ENCODE assay signal across 10 cellular contexts in the genomic region with DNA sequence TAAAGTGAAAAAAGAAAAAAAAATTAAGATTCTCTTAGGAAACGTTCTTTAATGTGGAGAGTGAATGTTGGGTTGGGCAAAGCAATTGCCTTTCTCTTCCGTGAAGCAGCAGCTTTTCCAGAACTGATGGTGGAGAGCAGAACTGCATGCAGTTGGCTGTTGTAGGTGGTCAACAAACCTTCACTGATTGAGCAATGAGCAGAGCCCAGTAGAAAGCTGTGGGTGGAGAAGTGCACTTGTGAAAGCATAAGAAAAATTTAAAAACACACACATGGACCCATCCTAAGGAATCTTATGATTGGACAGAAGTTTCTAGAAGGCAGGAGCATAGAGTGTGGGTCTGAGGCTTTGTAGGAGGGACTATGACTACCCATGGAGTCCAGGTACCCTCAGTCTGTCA. TPM values are rescaled to one million over a fixed set of nuclear protein-coding genes. Genes with fewer than 3 reads are reported as not detected.
DNase-seq lines count a peak whose midpoint lies in the region; ATAC-seq and TF ChIP-seq lines count a peak whose summit lies in the region.
"Had no signal": no experiment of that assay in that cellular context is flagged by ENCODE, and none has a peak within 500 bp of the region (broad histone marks: within the 10 kb centered on the region; RNA-seq: fewer than 3 reads in every experiment).

No MANE protein-coding gene starts in this region.

- H3K27ac ChIP-seq in lung (ENCODE audit: low read depth in 1 of 2, low read length in 1 of 2): peak overlapping the region in 1 of 2 donors; percentile 74
- H3K27ac ChIP-seq: foreskin keratinocyte had no signal

- peaks cover 37% of the 10 kb centered on the region for H3K4me1 Mint-ChIP-seq in type B pancreatic cell (ENCODE audit: unreplicated experiment)

- H3K36me3 ChIP-seq in lung (ENCODE audit: control insufficient read depth in 2 of 2, insufficient read depth in 2 of 2, low read length in 2 of 2): no peaks in the 10 kb centered on the region

- H3K4me3 Mint-ChIP-seq in type B pancreatic cell: no peak overlapping the region

- 51 to 65% methylated on average over 2 of the region's 2 CpGs for whole genome bisulfite sequencing in lung, 2 donors

- H3K27me3 Mint-ChIP-seq in type B pancreatic cell: peaks cover 4% of the 10 kb centered on the region

- peak overlapping the region; percentile 6 for H3K27ac Mint-ChIP-seq in type B pancreatic cell

- peak; percentile 42 for ATAC-seq in lung (ENCODE audit: insufficient read depth, low FRiP score)
- no peak for ATAC-seq in HG02884 (IDR thresholded peaks at IDR 0.05; ENCODE audit: unreplicated experiment)

- no peaks in the 10 kb centered on the region for H3K9me3 Mint-ChIP-seq in type B pancreatic cell

- H3K4me3 ChIP-seq in choroid plexus epithelial cell (ENCODE audit: low read depth, low read length): no peak overlapping the region
- no peak overlapping the region for H3K4me3 ChIP-seq in lung

- H3K4me1 ChIP-seq in lung (ENCODE audit: control insufficient read depth in 2 of 2, insufficient read depth in 2 of 2, low read length in 2 of 2): no peaks in the 10 kb centered on the region

- peak; percentile 9 for TF ChIP-seq CTCF in choroid plexus epithelial cell (conservative IDR thresholded peaks at IDR 0.05; ENCODE audit: low read depth, low read length)
- TF ChIP-seq CTCF in lung (IDR thresholded peaks at IDR 0.05; ENCODE audit: control extremely low read depth, extremely low read depth): no peak
- no peak for TF ChIP-seq CTCF in type B pancreatic cell (conservative IDR thresholded peaks at IDR 0.05)

- no peaks in the 10 kb centered on the region for H3K36me3 Mint-ChIP-seq in type B pancreatic cell

- H3K9me3 ChIP-seq in lung (ENCODE audit: control insufficient read depth in 2 of 2, insufficient read depth in 1 of 2, low read length in 1 of 2): no peaks in the 10 kb centered on the region

- DNase-seq in MV-4-11 (lab: John Stamatoyannopoulos, UW): peak; percentile 32
- peak; percentile 69 for DNase-seq in choroid plexus epithelial cell (ENCODE audit: low read depth)
- no peak for DNase-seq in lung (ENCODE audit: low spot score)
- DNase-seq in type B pancreatic cell (ENCODE audit: extremely low spot score, unreplicated experiment): no peak
- DNase-seq in stimulated activated CD4-positive, alpha-beta T cell treated with anti-CD3 and anti-CD28 coated beads, Interleukin-2, amount 100 ng/mL, for 24 hours: no peak
- DNase-seq in T-helper 1 cell: no peak

- H3K27me3 ChIP-seq in lung (ENCODE audit: control insufficient read depth, insufficient read depth): no peaks in the 10 kb centered on the region
- H3K27me3 ChIP-seq: foreskin keratinocyte had no signal

RNA-seq across cellular contexts. Expression of gene PRELP, which starts 4.5 kb away (rescaled TPM):
- total RNA-seq in lung (10 to 100 TPM in 1 of 2 donors, 1 to 10 TPM in 1; 2.0 to 18.9 TPM), type B pancreatic cell (ENCODE audit: low replicate concordance) (0.07 and 1.1 TPM in 2 replicates)
- polyA plus RNA-seq in lung: 10 to 100 TPM in 1 of 2 donors, 1 to 10 TPM in 1; 8.3 to 26.0 TPM
- total RNA-seq: T-helper 2 cell treated with Interferon-gamma antibody and Interleukin-4, amounts not matched to agents 100 ng/mL and 5 ng/mL, for 36 hours had no signal
- polyA plus RNA-seq: neural cell had no signal

RNA-seq across cellular contexts. Expression of gene OPTC, which starts 13.9 kb away (rescaled TPM):
- total RNA-seq in lung (not detected), type B pancreatic cell (ENCODE audit: low replicate concordance) (not detected in 2 replicates)
- not detected for polyA plus RNA-seq in lung
- total RNA-seq: foreskin keratinocyte; T-helper 2 cell treated with Interferon-gamma antibody and Interleukin-4, amounts not matched to agents 100 ng/mL and 5 ng/mL, for 36 hours had no signal
- polyA plus RNA-seq: foreskin keratinocyte, neural cell had no signal

Comparison
In these comparisons a context has a peak if more than half of its experiments do, and no peak if none do; other contexts are left out.
1. DNase-seq: peak in MV-4-11 (single experiment) and choroid plexus epithelial cell (single experiment); none in lung (single experiment), type B pancreatic cell (single experiment), stimulated activated CD4-positive, alpha-beta T cell treated with anti-CD3 and anti-CD28 coated beads, Interleukin-2, amount 100 ng/mL, for 24 hours (0 of 2) and T-helper 1 cell (0 of 5).